ENCODE assay signal across 14 cellular contexts in the genomic region with DNA sequence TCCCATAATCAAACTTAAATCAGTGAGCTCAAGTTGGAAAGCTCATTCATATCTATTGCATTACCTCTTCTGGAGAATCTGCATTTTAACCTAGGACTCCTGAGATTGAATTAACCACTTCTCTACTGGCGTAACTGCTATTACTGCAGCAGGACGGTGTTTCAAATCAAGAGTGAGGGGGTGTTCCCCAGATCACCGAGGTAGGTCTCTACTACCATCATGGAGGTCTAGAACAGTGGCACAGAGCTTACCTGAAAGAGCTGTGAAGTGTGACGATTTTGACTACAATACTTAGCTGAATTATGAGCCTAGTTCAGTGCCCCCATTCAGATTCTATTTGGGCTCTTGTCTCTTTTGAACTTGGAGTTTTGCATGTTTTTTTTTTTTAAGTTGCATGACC.
DNase-seq lines count a peak whose midpoint lies in the region; ATAC-seq and TF ChIP-seq lines count a peak whose summit lies in the region.
"Had no signal": no experiment of that assay in that cellular context is flagged by ENCODE, and none has a peak within 500 bp of the region (broad histone marks: within the 10 kb centered on the region; RNA-seq: fewer than 3 reads in every experiment).

No MANE protein-coding gene starts in this region.

- peaks cover 7% of the 10 kb centered on the region for H3K9me3 Mint-ChIP-seq in progenitor cell of endocrine pancreas (ENCODE audit: low read depth)

- ATAC-seq in GM18868 (IDR thresholded peaks at IDR 0.05; ENCODE audit: unreplicated experiment): peak; percentile 69
- peak; percentile 63 for ATAC-seq in HG02852 (IDR thresholded peaks at IDR 0.05; ENCODE audit: unreplicated experiment)
- ATAC-seq in HG03039 (IDR thresholded peaks at IDR 0.05; ENCODE audit: unreplicated experiment): no peak
- no peak for ATAC-seq in HG03045 (IDR thresholded peaks at IDR 0.05; ENCODE audit: unreplicated experiment)
- ATAC-seq: K562 had no signal

- DNase-seq in GM13976 (ENCODE audit: low spot score) (peak; percentile 27), progenitor cell of endocrine pancreas (ENCODE audit: low spot score, unreplicated experiment) (no peak), occipital lobe (lab: John Stamatoyannopoulos, UW) (no peak), NCI-H524 (lab: John Stamatoyannopoulos, UW) (no peak)
- DNase-seq: ACHN; Caco-2; CD4-positive, alpha-beta T cell; GM23248; IMR-90 had no signal

- TF ChIP-seq CTCF in GM13976 (IDR thresholded peaks at IDR 0.05; ENCODE audit: borderline replicate concordance, control extremely low read depth, extremely low read depth, insufficient read depth, missing control alignments) (no peak), progenitor cell of endocrine pancreas (IDR thresholded peaks at IDR 0.05; ENCODE audit: unreplicated experiment) (no peak)

- H3K4me3 Mint-ChIP-seq in progenitor cell of endocrine pancreas (ENCODE audit: low read depth): no peak overlapping the region
- H3K4me3 Mint-ChIP-seq: CD4-positive, alpha-beta T cell had no signal

- H3K27me3 Mint-ChIP-seq in progenitor cell of endocrine pancreas: no peaks in the 10 kb centered on the region
- H3K27me3 Mint-ChIP-seq: CD4-positive, alpha-beta T cell had no signal

- peaks cover 2% of the 10 kb centered on the region for H3K36me3 Mint-ChIP-seq in progenitor cell of endocrine pancreas (ENCODE audit: insufficient read depth)

- in situ Hi-C loops in GM13976 (cut with MboI; ENCODE audit: low sequenced_read_pairs, unreplicated experiment): no loop called here

- H3K4me1 Mint-ChIP-seq in progenitor cell of endocrine pancreas (ENCODE audit: low read depth): peaks cover 31% of the 10 kb centered on the region

- H3K27ac Mint-ChIP-seq in progenitor cell of endocrine pancreas: peak overlapping the region; percentile 88
- H3K27ac Mint-ChIP-seq: CD4-positive, alpha-beta T cell had no signal

Comparison
In these comparisons a context has a peak if more than half of its experiments do, and no peak if none do; other contexts are left out.
1. ATAC-seq: peak in GM18868 (single experiment) and HG02852 (single experiment); none in HG03039 (single experiment) and HG03045 (single experiment).